1 cellular context compared by ENCODE assay signal in genomic region chr14:51638071-51638944, GRCh38.
TF ChIP-seq lines count a peak whose summit lies in the region.

No MANE protein-coding gene starts in this region.

TF ChIP-seq in WTC11, 78 proteins besides CTCF, POLR2A, EP300 and RAD21 (continued from another document):
- no peak for TF ChIP-seq HMGXB4 (CRISPR knock-in tag; IDR thresholded peaks at IDR 0.05)
- no peak for TF ChIP-seq ZNF138 (CRISPR knock-in tag; conservative IDR thresholded peaks at IDR 0.05)
- TF ChIP-seq ESRRA (CRISPR knock-in tag; IDR thresholded peaks at IDR 0.05; ENCODE audit: borderline replicate concordance): no peak
- TF ChIP-seq FOXJ3 (CRISPR knock-in tag; IDR thresholded peaks at IDR 0.05; ENCODE audit: borderline replicate concordance): no peak
- no peak for TF ChIP-seq ATF1 (CRISPR knock-in tag; IDR thresholded peaks at IDR 0.05)
- no peak for TF ChIP-seq ZNF219 (CRISPR knock-in tag; IDR thresholded peaks at IDR 0.05; ENCODE audit: borderline replicate concordance)
- no peak for TF ChIP-seq TP53 (CRISPR knock-in tag; IDR thresholded peaks at IDR 0.05)
- TF ChIP-seq ERG (CRISPR knock-in tag; IDR thresholded peaks at IDR 0.05): no peak
- TF ChIP-seq ETV6 (CRISPR knock-in tag; IDR thresholded peaks at IDR 0.05): no peak
- no peak for TF ChIP-seq OVOL2 (CRISPR knock-in tag; IDR thresholded peaks at IDR 0.05; ENCODE audit: borderline replicate concordance)
